Comparison of ENCODE assay signal across 10 cellular contexts in the genomic region with DNA sequence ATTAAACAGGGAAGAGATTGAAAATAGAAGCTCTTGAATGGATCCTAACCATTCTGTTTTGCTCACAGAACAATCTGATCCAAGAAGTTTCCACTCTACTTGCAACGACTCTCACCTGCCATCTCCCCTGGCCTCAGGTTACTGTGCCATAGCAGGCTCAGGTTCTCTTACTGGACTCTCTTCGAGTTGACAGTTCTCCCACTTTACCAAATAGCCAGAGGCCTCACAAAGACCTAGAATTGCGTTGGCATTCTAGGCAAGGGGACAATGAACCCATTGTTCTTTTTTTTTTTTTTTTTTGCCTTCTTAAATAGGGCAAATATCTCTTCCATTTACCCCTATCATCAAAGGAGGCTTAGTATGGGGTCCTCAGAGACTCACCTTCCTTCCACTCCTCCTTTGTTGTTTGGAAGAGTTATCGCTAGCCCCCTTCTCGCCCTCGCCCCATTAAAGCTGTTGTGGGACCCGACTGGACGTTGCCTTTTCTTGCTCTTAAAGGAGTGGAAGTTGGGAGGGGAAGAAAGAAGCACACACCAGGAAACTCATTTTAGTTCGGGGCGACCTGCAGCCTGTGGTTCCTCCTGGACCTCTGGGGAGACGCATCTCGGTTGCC. TPM values are rescaled to one million over a fixed set of nuclear protein-coding genes. Genes with fewer than 3 reads are reported as not detected.
A peak's percentile ranks its signal among the peaks of the same experiment; 100 is the strongest.
DNase-seq lines count a peak whose midpoint lies in the region; FAIRE-seq and TF ChIP-seq lines count a peak whose summit lies in the region.
"Had no signal": no experiment of that assay in that cellular context is flagged by ENCODE, and none has a peak within 500 bp of the region (broad histone marks: within the 10 kb centered on the region; RNA-seq: fewer than 3 reads in every experiment).

No MANE protein-coding gene starts in this region.

- H3K27ac ChIP-seq in HUES6 (ENCODE audit: low read depth, low read length) (no peak overlapping the region), keratinocyte (ENCODE audit: control insufficient read depth, insufficient read depth, low read length) (no peak overlapping the region)
- H3K27ac ChIP-seq: RWPE1 had no signal

- no peaks in the 10 kb centered on the region for H3K79me2 ChIP-seq in keratinocyte (ENCODE audit: control insufficient read depth, insufficient read depth, low read length)

- no peak for FAIRE-seq in keratinocyte (lab: Jason Lieb, UNC)

- H3K4me1 ChIP-seq in HUES6 (ENCODE audit: control insufficient read depth, insufficient read depth, low read length) (peaks cover 14% of the 10 kb centered on the region), keratinocyte (ENCODE audit: control insufficient read depth, extremely low read depth, insufficient read depth, low read length) (peaks cover 3% of the 10 kb centered on the region), skeletal muscle satellite cell (ENCODE audit: control insufficient read depth, insufficient read depth, low read length) (peaks cover 6% of the 10 kb centered on the region)
- H3K4me1 ChIP-seq: HAP-1 had no signal

- H3K36me3 ChIP-seq in HUES6 (ENCODE audit: control insufficient read depth, insufficient read depth, low read length) (no peaks in the 10 kb centered on the region), keratinocyte (ENCODE audit: control insufficient read depth in 2 of 2, extremely low read depth in 1 of 2, insufficient read depth in 2 of 2, low read length in 2 of 2) (no peaks in the 10 kb centered on the region), skeletal muscle satellite cell (ENCODE audit: insufficient read depth, low read length) (no peaks in the 10 kb centered on the region)
- H3K36me3 ChIP-seq: HAP-1 had no signal

- H3K27me3 ChIP-seq in HUES6 (ENCODE audit: control insufficient read depth, insufficient read depth, low read length) = peaks cover 71% of the 10 kb centered on the region
- peaks cover 38% of the 10 kb centered on the region for H3K27me3 ChIP-seq in keratinocyte (ENCODE audit: control insufficient read depth, extremely low read depth, insufficient read depth, low read length)
- peaks cover 46% of the 10 kb centered on the region for H3K27me3 ChIP-seq in skeletal muscle satellite cell (ENCODE audit: control insufficient read depth, insufficient read depth, low read length)

- peak; percentile 1 for DNase-seq in astrocyte of the spinal cord (ENCODE audit: low read depth, low spot score)
- DNase-seq in keratinocyte (ENCODE audit: low read depth, low spot score) = no peak
- DNase-seq in cerebellar nuclear complex (lab: John Stamatoyannopoulos, UW) = no peak
- no peak for DNase-seq in NCI-H82 treated with DMSO at 0.1 percent for 48 hours (lab: John Stamatoyannopoulos, UW; ENCODE audit: unreplicated experiment)
- DNase-seq in SIG-M5 (lab: John Stamatoyannopoulos, UW) = no peak

- peak overlapping the region; percentile 87 for H3K4me3 ChIP-seq in HUES6 (ENCODE audit: low read depth, low read length)
- H3K4me3 ChIP-seq in astrocyte of the spinal cord (ENCODE audit: low read depth, low read length) = peak overlapping the region; percentile 46
- peak overlapping the region; percentile 31 to 70 (median 50) for H3K4me3 ChIP-seq in keratinocyte (ENCODE audit: control insufficient read depth in 2 of 3, extremely low read depth in 1 of 3, insufficient read depth in 2 of 3, low read depth in 1 of 3, low read length in 3 of 3)
- peak overlapping the region; percentile 78 for H3K4me3 ChIP-seq in skeletal muscle satellite cell (ENCODE audit: low read length)

- no peaks in the 10 kb centered on the region for H4K20me1 ChIP-seq in keratinocyte (ENCODE audit: control insufficient read depth, extremely low read depth, insufficient read depth, low read length)

- H3K9ac ChIP-seq in HUES6 (ENCODE audit: low read length) = peak overlapping the region; percentile 8
- no peak overlapping the region for H3K9ac ChIP-seq in keratinocyte (ENCODE audit: control insufficient read depth, extremely low read depth, insufficient read depth, low read length)
- no peak overlapping the region for H3K9ac ChIP-seq in skeletal muscle satellite cell (ENCODE audit: low read depth, low read length)

- no peak for TF ChIP-seq CTCF in astrocyte of the spinal cord (IDR thresholded peaks at IDR 0.05; ENCODE audit: low read depth, low read length)
- no peak for TF ChIP-seq CTCF in keratinocyte (optimal IDR thresholded peaks at IDR 0.05 in 1 of 3, IDR thresholded peaks at IDR 0.05 in 1 of 3, conservative IDR thresholded peaks at IDR 0.05 in 1 of 3; ENCODE audit: extremely low read depth in 1 of 3, insufficient read depth in 2 of 3, low read length in 3 of 3)

- H3K9me1 ChIP-seq in keratinocyte (ENCODE audit: control insufficient read depth, extremely low read depth, insufficient read depth, low read length) = no peaks in the 10 kb centered on the region

- peak overlapping the region; percentile 83 for H2AFZ ChIP-seq in keratinocyte (ENCODE audit: control insufficient read depth, low read length)

- dilution Hi-C loops in keratinocyte (cut with MboI; ENCODE audit: extremely low pct_ligation_motif_present, low sequenced_read_pairs) = no loop called here

- H3K4me2 ChIP-seq in keratinocyte (ENCODE audit: control insufficient read depth, extremely low read depth, insufficient read depth, low read depth, low read length) = peak overlapping the region; percentile 78
- H3K4me2 ChIP-seq in skeletal muscle satellite cell (ENCODE audit: low read length) = peak overlapping the region; percentile 96

- in situ Hi-C loops in astrocyte of the spinal cord (cut with HindIII; ENCODE audit: low sequenced_read_pairs) = no loop called here

- H3K9me3 ChIP-seq in HUES6 (ENCODE audit: control insufficient read depth, insufficient read depth, low read depth, low read length) = no peaks in the 10 kb centered on the region
- no peaks in the 10 kb centered on the region for H3K9me3 ChIP-seq in keratinocyte (ENCODE audit: control insufficient read depth, low read depth, low read length)
- no peaks in the 10 kb centered on the region for H3K9me3 ChIP-seq in skeletal muscle satellite cell (replicated peaks; ENCODE audit: low read length)
- H3K9me3 ChIP-seq: HAP-1 had no signal

RNA-seq across cellular contexts. Expression of a gene that starts 0.7 kb away (rescaled TPM):
- polyA plus RNA-seq in keratinocyte = 0.03 TPM in 1 of 3 replicates, not detected in the others
- polyA plus RNA-seq in keratinocyte (2011; ENCODE audit: low read depth) = not detected
- 0.08 TPM in 1 of 2 replicates, not detected in the other for polyA plus RNA-seq in keratinocyte (2011; cell fraction: cytosol; rRNA removed)
- 0.15 TPM in 1 of 2 replicates, not detected in the other for polyA plus RNA-seq in keratinocyte (2011; cell fraction: nucleus; rRNA removed)
- polyA plus RNA-seq in keratinocyte (2012; ENCODE audit: low replicate concordance) = not detected in 2 replicates
- not detected in 3 replicates for polyA minus RNA-seq in keratinocyte
- polyA minus RNA-seq in keratinocyte (2011; cell fraction: cytosol; rRNA and poly(A)+ RNA removed) = not detected
- not detected in 2 replicates for polyA minus RNA-seq in keratinocyte (2011; cell fraction: nucleus; rRNA and poly(A)+ RNA removed)
- not detected in 2 replicates for total RNA-seq in skeletal muscle satellite cell (2012; rRNA removed)
- polyA plus RNA-seq: IgD-negative memory B cell had no signal
